Comparison of ENCODE assay signal across 8 cellular contexts in genomic region chr4:4386736-4387392, GRCh38. TPM values are rescaled to one million over a fixed set of nuclear protein-coding genes. Genes with fewer than 3 reads are reported as not detected.
DNase-seq lines count a peak whose midpoint lies in the region; ATAC-seq, FAIRE-seq and TF ChIP-seq lines count a peak whose summit lies in the region.

TSS of gene NSG1 (plus strand) at chr4:4387102. CDS start at chr4:4387630, 528 bp downstream.

- peak within 1 kb of the TSS; percentile 27 to 70 (median 55); a peak in 19 of 22 replicates for H3K9ac ChIP-seq in BLaER1 treated with 17β-estradiol and CSF1 and Interleukin-3, amounts not matched to agents 10 nM and 100 nM
- no peak within 1 kb of the TSS for H3K9ac ChIP-seq in MM.1S (ENCODE audit: low read length)

- H3K36me3 ChIP-seq in BLaER1 treated with 17β-estradiol and CSF1 and Interleukin-3, amounts not matched to agents 10 nM and 100 nM: no peaks in the 10 kb centered on the region
- no peaks in the 10 kb centered on the region for H3K36me3 ChIP-seq in MM.1S (replicated peaks; ENCODE audit: insufficient read depth, low read length)

- H3K27ac Mint-ChIP-seq in activated T-helper 17 cell treated with anti-CD3 and anti-CD28 coated beads, Interleukin-2, amount 50 U/mL, for 72 hours: no peak within 1 kb of the TSS

- H3K9me3 Mint-ChIP-seq in activated T-helper 17 cell treated with anti-CD3 and anti-CD28 coated beads, Interleukin-2, amount 50 U/mL, for 72 hours: no peaks in the 10 kb centered on the region

- peak within 1 kb of the TSS; percentile 62 to 80 (median 70) for H3K4me3 ChIP-seq in BLaER1 treated with 17β-estradiol and CSF1 and Interleukin-3, amounts not matched to agents 10 nM and 100 nM
- no peak within 1 kb of the TSS for H3K4me3 ChIP-seq in MM.1S (ENCODE audit: low read length)

- peak; percentile 66 for ATAC-seq in activated T-helper 17 cell treated with anti-CD3 and anti-CD28 coated beads, Interleukin-2, amount 50 U/mL, for 72 hours (replicated peaks)
- ATAC-seq in foreskin keratinocyte: peak; percentile 57

- no peaks in the 10 kb centered on the region for H3K9me3 ChIP-seq in BLaER1 treated with 17β-estradiol and CSF1 and Interleukin-3, amounts not matched to agents 10 nM and 100 nM (replicated peaks in 1 of 11)
- H3K9me3 ChIP-seq in MM.1S (replicated peaks; ENCODE audit: insufficient read depth, low read length): no peaks in the 10 kb centered on the region

- no peaks in the 10 kb centered on the region for H3F3A ChIP-seq in MM.1S (ENCODE audit: insufficient read depth, low read length)

- H3K27me3 Mint-ChIP-seq in activated T-helper 17 cell treated with anti-CD3 and anti-CD28 coated beads, Interleukin-2, amount 50 U/mL, for 72 hours: no peaks in the 10 kb centered on the region

- DNase-seq in MM.1S: no peak
- peak in 1 of 2 donors; percentile 23 for DNase-seq in foreskin keratinocyte
- DNase-seq in posterior cingulate gyrus: peak in 9 of 10 donors; percentile 42 to 96 (median 72)
- no peak for DNase-seq in NCI-H2107 (lab: John Stamatoyannopoulos, UW)
- no peak for DNase-seq in D721Med (ENCODE audit: insufficient read length, low spot score)
- no peak for DNase-seq in cerebellar nuclear complex (lab: John Stamatoyannopoulos, UW)

- TF ChIP-seq CTCF in MM.1S (IDR thresholded peaks at IDR 0.05; ENCODE audit: low read length) (no peak), foreskin keratinocyte (conservative IDR thresholded peaks at IDR 0.05) (no peak), D721Med (IDR thresholded peaks at IDR 0.05; ENCODE audit: insufficient read depth, missing control alignments) (no peak)

- peak within 1 kb of the TSS; percentile 99 to 100 (median 100) for H3K4me2 ChIP-seq in BLaER1 treated with 17β-estradiol and CSF1 and Interleukin-3, amounts not matched to agents 10 nM and 100 nM
- peak within 1 kb of the TSS; percentile 27; the same call in 1 of the 2 replicates for H3K4me2 ChIP-seq in MM.1S (ENCODE audit: low read depth, low read length)

- no peak within 1 kb of the TSS for H2AFZ ChIP-seq in MM.1S (ENCODE audit: low read length)

- peak within 1 kb of the TSS; percentile 87 for H3K4me3 Mint-ChIP-seq in activated T-helper 17 cell treated with anti-CD3 and anti-CD28 coated beads, Interleukin-2, amount 50 U/mL, for 72 hours

- peaks cover 0 to 48% (median 24%) of the 10 kb centered on the region in 11 experiments; a peak in 17 of 22 replicates for H4K20me1 ChIP-seq in BLaER1 treated with 17β-estradiol and CSF1 and Interleukin-3, amounts not matched to agents 10 nM and 100 nM
- no peaks in the 10 kb centered on the region for H4K20me1 ChIP-seq in MM.1S (ENCODE audit: insufficient read depth, low read length)

- peaks cover 70 to 96% (median 88%) of the 10 kb centered on the region in 11 experiments for H3K27me3 ChIP-seq in BLaER1 treated with 17β-estradiol and CSF1 and Interleukin-3, amounts not matched to agents 10 nM and 100 nM
- H3K27me3 ChIP-seq in MM.1S (replicated peaks; ENCODE audit: insufficient read depth, low read length) (peaks cover 48% of the 10 kb centered on the region), foreskin keratinocyte (peaks cover 52% of the 10 kb centered on the region)

- FAIRE-seq in D721Med (lab: Jason Lieb, UNC): no peak

- H3K79me2 ChIP-seq in MM.1S (ENCODE audit: low read length): no peaks in the 10 kb centered on the region

- intact Hi-C loops in posterior cingulate gyrus (cut with DNase I): no loop called here

- H3K4me1 Mint-ChIP-seq in activated T-helper 17 cell treated with anti-CD3 and anti-CD28 coated beads, Interleukin-2, amount 50 U/mL, for 72 hours: peaks cover 5% of the 10 kb centered on the region

- no peaks in the 10 kb centered on the region for H3K9me2 ChIP-seq in MM.1S (replicated peaks; ENCODE audit: insufficient read depth, low read length)

- peaks cover 25 to 30% (median 29%) of the 10 kb centered on the region in 10 experiments for H3K4me1 ChIP-seq in BLaER1 treated with 17β-estradiol and CSF1 and Interleukin-3, amounts not matched to agents 10 nM and 100 nM
- H3K4me1 ChIP-seq in MM.1S (ENCODE audit: low read length) (no peaks in the 10 kb centered on the region), foreskin keratinocyte (peaks cover 4% of the 10 kb centered on the region)

- H3K36me3 Mint-ChIP-seq in activated T-helper 17 cell treated with anti-CD3 and anti-CD28 coated beads, Interleukin-2, amount 50 U/mL, for 72 hours (ENCODE audit: low read depth): peaks cover 13% of the 10 kb centered on the region

- 0 out of 22 replicates have a peak within 1 kb of the TSS, but pooled peaks of 1 of the 11 experiments have one; percentile 7 for H3K27ac ChIP-seq in BLaER1 treated with 17β-estradiol and CSF1 and Interleukin-3, amounts not matched to agents 10 nM and 100 nM
- H3K27ac ChIP-seq in MM.1S (ENCODE audit: low read length) (no peak within 1 kb of the TSS), foreskin keratinocyte (no peak within 1 kb of the TSS)

RNA-seq across cellular contexts. Expression of gene NSG1, which starts in this region (rescaled TPM):
- total RNA-seq in activated T-helper 17 cell treated with anti-CD3 and anti-CD28 coated beads, Interleukin-2, amount 50 U/mL, for 72 hours: 10 to 100 TPM in 1 of 2 donors, 1 to 10 TPM in 1; 7.0 to 12.8 TPM
- total RNA-seq in foreskin keratinocyte: 20.2 and 28.1 TPM in 2 replicates
- polyA plus RNA-seq in foreskin keratinocyte: 28.4 and 40.4 TPM in 2 replicates

Comparison
In these comparisons a context has a peak if more than half of its experiments do, and no peak if none do; other contexts are left out.
1. DNase-seq: peak in posterior cingulate gyrus (9 of 10); none in MM.1S (single experiment), NCI-H2107 (single experiment), D721Med (single experiment) and cerebellar nuclear complex (0 of 2).